ENCODE assay signal across 25 cellular contexts in genomic region chr18:26561769-26562168, GRCh38. TPM values are rescaled to one million over a fixed set of nuclear protein-coding genes. Genes with fewer than 3 reads are reported as not detected.
A peak's percentile ranks its signal among the peaks of the same experiment; 100 is the strongest.
DNase-seq lines count a peak whose midpoint lies in the region; ATAC-seq, FAIRE-seq and TF ChIP-seq lines count a peak whose summit lies in the region.
"Had no signal": no experiment of that assay in that cellular context is flagged by ENCODE, and none has a peak within 500 bp of the region (broad histone marks: within the 10 kb centered on the region; RNA-seq: fewer than 3 reads in every experiment).

No MANE protein-coding gene starts in this region.

- ATAC-seq in GM12878 (no peak), GM21723 (IDR thresholded peaks at IDR 0.05; ENCODE audit: unreplicated experiment) (no peak)

- no TSS peak for BruUV-seq in GM12878 (replicated peaks; lab: Mats Ljungman, UMichigan)

- H3K4me3 ChIP-seq in GM12878 (no peak overlapping the region), Peyer's patch (no peak overlapping the region)
- H3K4me3 ChIP-seq: BLaER1 had no signal

- 61% methylated on average over 5 of the region's 5 CpGs for WGBS in GM12878 (ENCODE audit: insufficient coverage, insufficient replicate concordance, low lambda C conversion rate, missing lambda C conversion rate)

- peak; percentile 32 for DNase-seq in RPMI8226
- no peak for DNase-seq in GM12878 (ENCODE audit: low read depth, low spot score)
- DNase-seq in Peyer's patch, result no peak
- DNase-seq in activated CD4-positive, alpha-beta T cell treated with anti-CD3 and anti-CD28 coated beads, Interleukin-2, amount 10 ng/mL, durations not matched to agents 7 days and 5 days, result no peak
- DNase-seq: 8988T; ACHN; BE2C; C1 segment of cervical spinal cord; CD4-positive, alpha-beta memory T cell; CD4-positive, CD25-positive, alpha-beta regulatory T cell; CD8-positive, alpha-beta memory T cell; COR-L47; DMS 273 treated with DMSO at 0.1 percent for 48 hours; DMS153; DMS53; DMS79; DND-41; EL; GDM1 had no signal

- no peak overlapping the region for H3K4me2 ChIP-seq in GM12878 (ENCODE audit: control insufficient read depth, insufficient read depth)
- H3K4me2 ChIP-seq: BLaER1 had no signal

- H3K4me1 Mint-ChIP-seq in activated CD4-positive, alpha-beta T cell treated with anti-CD3 and anti-CD28 coated beads, Interleukin-2, amount 10 ng/mL, durations not matched to agents 7 days and 5 days, result no peaks in the 10 kb centered on the region
- H3K4me1 Mint-ChIP-seq: CD14-positive monocyte; CD4-positive, alpha-beta memory T cell; CD4-positive, CD25-positive, alpha-beta regulatory T cell; CD8-positive, alpha-beta memory T cell had no signal

- H3K4me1 ChIP-seq in GM12878 (ENCODE audit: control insufficient read depth, insufficient read depth, low read length) (peaks cover 3% of the 10 kb centered on the region; the same call in 1 of the 2 replicates), Peyer's patch (no peaks in the 10 kb centered on the region)
- H3K4me1 ChIP-seq: BE2C, BLaER1 had no signal

- no peak for FAIRE-seq in GM12878 (lab: Jason Lieb, UNC)
- FAIRE-seq: A204.1, GM12892, GM18507 had no signal

- no peaks in the 10 kb centered on the region for H3K9me3 Mint-ChIP-seq in activated CD4-positive, alpha-beta T cell treated with anti-CD3 and anti-CD28 coated beads, Interleukin-2, amount 10 ng/mL, durations not matched to agents 7 days and 5 days

- no peak for TF ChIP-seq POLR2A in GM12878 (IDR thresholded peaks at IDR 0.05; ENCODE audit: low read depth, low read length)
- TF ChIP-seq POLR2A in Peyer's patch (IDR thresholded peaks at IDR 0.05), result no peak

- no peaks in the 10 kb centered on the region for H3K9me3 ChIP-seq in GM12878 (replicated peaks; ENCODE audit: control insufficient read depth, insufficient read depth, low read length)
- no peaks in the 10 kb centered on the region for H3K9me3 ChIP-seq in Peyer's patch
- H3K9me3 ChIP-seq: BE2C, BLaER1 had no signal

- H3K27ac Mint-ChIP-seq in activated CD4-positive, alpha-beta T cell treated with anti-CD3 and anti-CD28 coated beads, Interleukin-2, amount 10 ng/mL, durations not matched to agents 7 days and 5 days, result no peak overlapping the region
- H3K27ac Mint-ChIP-seq: CD14-positive monocyte; CD4-positive, alpha-beta memory T cell; CD4-positive, CD25-positive, alpha-beta regulatory T cell; CD8-positive, alpha-beta memory T cell had no signal

- no peaks in the 10 kb centered on the region for H3K36me3 ChIP-seq in GM12878 (ENCODE audit: control insufficient read depth in 2 of 2, insufficient read depth in 2 of 2, low read length in 1 of 2)
- H3K36me3 ChIP-seq in Peyer's patch, result no peaks in the 10 kb centered on the region
- H3K36me3 ChIP-seq: BE2C, BLaER1 had no signal

- no peak for TF ChIP-seq CTCF in GM12878 (IDR thresholded peaks at IDR 0.05 in 2 of 3, conservative IDR thresholded peaks at IDR 0.05 in 1 of 3; ENCODE audit: control insufficient read depth in 2 of 3, extremely low read depth in 1 of 3, insufficient read depth in 1 of 3, low read depth in 3 of 3, low read length in 3 of 3)
- no peak for TF ChIP-seq CTCF in Peyer's patch (IDR thresholded peaks at IDR 0.05)

- CTCF ChIA-PET in GM12878 (lab: Yijun Ruan, JAX), result no interaction called here
- CTCF ChIA-PET in activated CD4-positive, alpha-beta T cell treated with anti-CD3 and anti-CD28 coated beads, Interleukin-2, amount 10 ng/mL, durations not matched to agents 7 days and 5 days (lab: Charles Lee), result no interaction called here

- H3K36me3 Mint-ChIP-seq in activated CD4-positive, alpha-beta T cell treated with anti-CD3 and anti-CD28 coated beads, Interleukin-2, amount 10 ng/mL, durations not matched to agents 7 days and 5 days (ENCODE audit: low read depth), result no peaks in the 10 kb centered on the region
- H3K36me3 Mint-ChIP-seq: CD14-positive monocyte; CD4-positive, alpha-beta memory T cell; CD4-positive, CD25-positive, alpha-beta regulatory T cell; CD8-positive, alpha-beta memory T cell had no signal

- no peak overlapping the region for H3K4me3 Mint-ChIP-seq in activated CD4-positive, alpha-beta T cell treated with anti-CD3 and anti-CD28 coated beads, Interleukin-2, amount 10 ng/mL, durations not matched to agents 7 days and 5 days
- H3K4me3 Mint-ChIP-seq: CD14-positive monocyte; CD4-positive, alpha-beta memory T cell; CD4-positive, CD25-positive, alpha-beta regulatory T cell; CD8-positive, alpha-beta memory T cell had no signal

- H3K27ac ChIP-seq in GM12878 (ENCODE audit: control insufficient read depth, insufficient read depth) (no peak overlapping the region), Peyer's patch (no peak overlapping the region)
- H3K27ac ChIP-seq: BLaER1 had no signal

- intact Hi-C loops in GM12878 (cut with micrococcal nuclease; ENCODE audit: unreplicated experiment), result no loop called here

- no peak for TF ChIP-seq RAD21 in GM12878 (IDR thresholded peaks at IDR 0.05; ENCODE audit: insufficient read depth, low read depth, low read length)

- RAD21 ChIA-PET in GM12878 (lab: Charles Lee; ENCODE audit: unreplicated experiment), result no interaction called here

- H3K27me3 Mint-ChIP-seq in activated CD4-positive, alpha-beta T cell treated with anti-CD3 and anti-CD28 coated beads, Interleukin-2, amount 10 ng/mL, durations not matched to agents 7 days and 5 days, result peaks cover 20% of the 10 kb centered on the region

- no peaks in the 10 kb centered on the region for H3K27me3 ChIP-seq in GM12878 (replicated peaks in 1 of 2; ENCODE audit: control insufficient read depth in 2 of 2, insufficient read depth in 2 of 2, low read length in 1 of 2)
- no peaks in the 10 kb centered on the region for H3K27me3 ChIP-seq in Peyer's patch
- H3K27me3 ChIP-seq: BE2C, BLaER1 had no signal

- POLR2A ChIA-PET in GM12878 (lab: Charles Lee), result no interaction called here
- POLR2A ChIA-PET in activated CD4-positive, alpha-beta T cell treated with anti-CD3 and anti-CD28 coated beads, Interleukin-2, amount 10 ng/mL, durations not matched to agents 7 days and 5 days (lab: Charles Lee), result no interaction called here

- no peak overlapping the region for H3K9ac ChIP-seq in GM12878 (ENCODE audit: control insufficient read depth, insufficient read depth, low read length)
- H3K9ac ChIP-seq: BLaER1 had no signal

- H3K79me2 ChIP-seq in GM12878 (ENCODE audit: control insufficient read depth, insufficient read depth, low read length), result no peaks in the 10 kb centered on the region

- SMC1A ChIA-PET in GM12878 (lab: Charles Lee; ENCODE audit: uncharacterized antibody, unreplicated experiment), result no interaction called here

- no peak for TF ChIP-seq EP300 in GM12878 (IDR thresholded peaks at IDR 0.05; ENCODE audit: borderline replicate concordance in 1 of 2, control insufficient read depth in 1 of 2, low read depth in 2 of 2, low read length in 2 of 2)

- H2AFZ ChIP-seq in GM12878 (ENCODE audit: control insufficient read depth, low read depth, low read length), result no peak overlapping the region

- no peaks in the 10 kb centered on the region for H4K20me1 ChIP-seq in GM12878 (ENCODE audit: control insufficient read depth, insufficient read depth)
- H4K20me1 ChIP-seq: BLaER1 had no signal

- in situ Hi-C loops in GM12878 (cut with MboI), result no loop called here

TF ChIP-seq in GM12878, 131 proteins besides CTCF, POLR2A, EP300 and RAD21 (continues in another document):
- TF ChIP-seq NKRF (conservative IDR thresholded peaks at IDR 0.05) (no peak), STAT1 (conservative IDR thresholded peaks at IDR 0.05) (no peak), SPI1 (IDR thresholded peaks at IDR 0.05; ENCODE audit: borderline replicate concordance, insufficient read depth, low read depth, low read length) (peak; percentile 56)

RNA-seq across cellular contexts. Expression of gene KCTD1, which starts 13.4 kb away (rescaled TPM):
- total RNA-seq in GM12878 (2013; cell fraction: nucleolus; rRNA removed), result 13.1 and 14.0 TPM in 2 replicates
- total RNA-seq in GM12878 (2014; rRNA removed), result 13.2 and 13.4 TPM in 2 replicates
- total RNA-seq in GM12878 (2014; rRNA removed; fragmentation: Illumina TruSeq; extraction: Trizol), result 5.9 and 6.5 TPM in 2 replicates
- 10.2 and 10.3 TPM in 2 replicates for total RNA-seq in GM12878 (2021)
- 2.4 TPM for polyA plus RNA-seq in GM12878 (2011; ENCODE audit: low read depth)
- 2.6 and 3.5 TPM in 2 replicates for polyA plus RNA-seq in GM12878 (2011; rRNA removed)
- polyA plus RNA-seq in GM12878 (2011; cell fraction: cytosol; rRNA removed), result 3.9 and 5.1 TPM in 2 replicates
- polyA plus RNA-seq in GM12878 (2011; cell fraction: nucleus; rRNA removed), result 11.0 and 12.0 TPM in 2 replicates
- 5.4 and 5.9 TPM in 2 replicates for polyA plus RNA-seq in GM12878 (2012)
- 6.2 and 6.5 TPM in 2 replicates for polyA plus RNA-seq in GM12878 (2014; fragmentation: Illumina TruSeq; extraction: Trizol)
- polyA plus RNA-seq in GM12878 (2014; fragmentation: Nextera tagmentation; extraction: Ambion mirVana), result 1 to 10 TPM; 1.5 to 1.8 TPM
- polyA plus RNA-seq in GM12878 (2014; rRNA removed), result 5.2 and 5.8 TPM in 2 replicates
- polyA plus RNA-seq in GM12878 (2016; fragmentation: Nextera tagmentation; extraction: Ambion mirVana), result 1 to 10 TPM; 3.8 to 5.7 TPM
- polyA minus RNA-seq in GM12878 (2011; rRNA and poly(A)+ RNA removed), result 7.1 and 14.3 TPM in 2 replicates
- 5.9 and 6.4 TPM in 2 replicates for polyA minus RNA-seq in GM12878 (2011; cell fraction: cytosol; rRNA and poly(A)+ RNA removed)
- 20.3 and 43.5 TPM in 2 replicates for polyA minus RNA-seq in GM12878 (2011; cell fraction: nucleus; rRNA and poly(A)+ RNA removed)
- total RNA-seq in Peyer's patch, result 1 to 10 TPM; 2.5 to 6.3 (median 4.7) TPM
- 1 to 10 TPM; 4.2 to 5.3 TPM for total RNA-seq in activated CD4-positive, alpha-beta T cell treated with anti-CD3 and anti-CD28 coated beads, Interleukin-2, amount 10 ng/mL, durations not matched to agents 7 days and 5 days
- polyA plus RNA-seq: CD14-positive monocyte had no signal
